In genomic region chr5:160009591-160009989, GRCh38 we compare ENCODE assay signal across 8 cellular contexts. TPM values are rescaled to one million over a fixed set of nuclear protein-coding genes. Genes with fewer than 3 reads are reported as not detected.
DNase-seq lines count a peak whose midpoint lies in the region; ATAC-seq, FAIRE-seq and TF ChIP-seq lines count a peak whose summit lies in the region.

No MANE protein-coding gene starts in this region.

- peaks cover 10% of the 10 kb centered on the region for H3K27me3 Mint-ChIP-seq in CD4-positive, CD25-positive, alpha-beta regulatory T cell
- no peaks in the 10 kb centered on the region for H3K27me3 Mint-ChIP-seq in activated T-helper 2 cell treated with anti-CD3 and anti-CD28 coated beads, Interferon-gamma antibody, Interleukin-2, Interleukin-4, amounts not matched to agents 10 μg/mL and 5 μg/mL and 100 μg/mL, durations not matched to agents 14 hours and 24 hours and 36 hours (ENCODE audit: low read depth)

- intact Hi-C loops in activated T-helper 2 cell treated with anti-CD3 and anti-CD28 coated beads, Interferon-gamma antibody, Interleukin-2, Interleukin-4, amounts not matched to agents 10 μg/mL and 5 μg/mL and 100 μg/mL, durations not matched to agents 14 hours and 24 hours and 36 hours (cut with micrococcal nuclease), result loop anchor here (1.0 kb wide), 1 partner anchor 110 kb away; the partner anchor contains the start of gene PWWP2A
- intact Hi-C loops in kidney (cut with DNase I), result no loop called here

- no peaks in the 10 kb centered on the region for H3K9me3 ChIP-seq in CD4-positive, CD25-positive, alpha-beta regulatory T cell (ENCODE audit: control insufficient read depth in 2 of 2, low read length in 2 of 2)
- H3K9me3 ChIP-seq in kidney (ENCODE audit: control insufficient read depth in 1 of 2, low read length in 2 of 2) (no peaks in the 10 kb centered on the region), thymus (ENCODE audit: control insufficient read depth) (no peaks in the 10 kb centered on the region)

- H3K36me3 ChIP-seq in CD4-positive, CD25-positive, alpha-beta regulatory T cell (ENCODE audit: control insufficient read depth, insufficient read depth, low read length), result peaks cover 20% of the 10 kb centered on the region
- H3K36me3 ChIP-seq in kidney (ENCODE audit: control insufficient read depth in 1 of 2, insufficient read depth in 2 of 2, low read length in 2 of 2) (peaks cover 0 to 5% of the 10 kb centered on the region in 2 donors), thymus (ENCODE audit: control insufficient read depth, insufficient read depth) (peaks cover 4% of the 10 kb centered on the region)

- peak overlapping the region; percentile 96 to 98 (median 98) for H3K27ac Mint-ChIP-seq in CD4-positive, CD25-positive, alpha-beta regulatory T cell
- H3K27ac Mint-ChIP-seq in activated T-helper 2 cell treated with anti-CD3 and anti-CD28 coated beads, Interferon-gamma antibody, Interleukin-2, Interleukin-4, amounts not matched to agents 10 μg/mL and 5 μg/mL and 100 μg/mL, durations not matched to agents 14 hours and 24 hours and 36 hours, result peak overlapping the region; percentile 92

- WGBS in thymus, result 5% methylated on average over 11 of the region's 11 CpGs

- peak overlapping the region; percentile 94 to 99 (median 95) for H3K4me3 Mint-ChIP-seq in CD4-positive, CD25-positive, alpha-beta regulatory T cell
- peak overlapping the region; percentile 94 for H3K4me3 Mint-ChIP-seq in activated T-helper 2 cell treated with anti-CD3 and anti-CD28 coated beads, Interferon-gamma antibody, Interleukin-2, Interleukin-4, amounts not matched to agents 10 μg/mL and 5 μg/mL and 100 μg/mL, durations not matched to agents 14 hours and 24 hours and 36 hours (ENCODE audit: low read depth)

- H3K9me3 Mint-ChIP-seq in CD4-positive, CD25-positive, alpha-beta regulatory T cell, result no peaks in the 10 kb centered on the region
- H3K9me3 Mint-ChIP-seq in activated T-helper 2 cell treated with anti-CD3 and anti-CD28 coated beads, Interferon-gamma antibody, Interleukin-2, Interleukin-4, amounts not matched to agents 10 μg/mL and 5 μg/mL and 100 μg/mL, durations not matched to agents 14 hours and 24 hours and 36 hours, result no peaks in the 10 kb centered on the region

- no peak for DNase-seq in CD4-positive, CD25-positive, alpha-beta regulatory T cell
- no peak for DNase-seq in activated T-helper 2 cell treated with anti-CD3 and anti-CD28 coated beads, Interferon-gamma antibody, Interleukin-2, Interleukin-4, amounts not matched to agents 10 μg/mL and 5 μg/mL and 100 μg/mL, durations not matched to agents 14 hours and 24 hours and 36 hours (ENCODE audit: low spot score)
- DNase-seq in kidney (no peak), NCI-H446 (lab: John Stamatoyannopoulos, UW) (no peak), NCI-H187 (lab: John Stamatoyannopoulos, UW) (no peak)

- peak overlapping the region; percentile 83 to 86 for H3K9ac ChIP-seq in kidney (ENCODE audit: low read length in 2 of 2)

- no peak for TF ChIP-seq CTCF in kidney (IDR thresholded peaks at IDR 0.05; ENCODE audit: borderline replicate concordance, extremely low read depth, insufficient read depth)

- H3K4me3 ChIP-seq in CD4-positive, CD25-positive, alpha-beta regulatory T cell (ENCODE audit: low read depth, low read length), result peak overlapping the region; percentile 97
- H3K4me3 ChIP-seq in kidney (ENCODE audit: low read length in 2 of 2), result peak overlapping the region; percentile 86 to 97
- H3K4me3 ChIP-seq in thymus (ENCODE audit: low read length), result peak overlapping the region; percentile 56

- peak overlapping the region; percentile 85 for H3K27ac ChIP-seq in CD4-positive, CD25-positive, alpha-beta regulatory T cell (ENCODE audit: insufficient read depth, low read length, poor library complexity, severe bottlenecking)
- H3K27ac ChIP-seq in kidney (ENCODE audit: low read depth in 2 of 2, low read length in 2 of 2) (no peak overlapping the region), thymus (ENCODE audit: low read depth) (no peak overlapping the region)

- ATAC-seq in CD4-positive, CD25-positive, alpha-beta regulatory T cell (ENCODE audit: low read depth in 2 of 2), result no peak
- ATAC-seq in HG02885 (IDR thresholded peaks at IDR 0.05; ENCODE audit: poor library complexity, unreplicated experiment), result peak; percentile 10
- ATAC-seq in HG03097 (IDR thresholded peaks at IDR 0.05; ENCODE audit: low FRiP score, unreplicated experiment), result no peak

- peaks cover 14 to 33% (median 24%) of the 10 kb centered on the region in 4 donors for H3K4me1 Mint-ChIP-seq in CD4-positive, CD25-positive, alpha-beta regulatory T cell
- H3K4me1 Mint-ChIP-seq in activated T-helper 2 cell treated with anti-CD3 and anti-CD28 coated beads, Interferon-gamma antibody, Interleukin-2, Interleukin-4, amounts not matched to agents 10 μg/mL and 5 μg/mL and 100 μg/mL, durations not matched to agents 14 hours and 24 hours and 36 hours (ENCODE audit: low read depth), result peaks cover 19% of the 10 kb centered on the region

- no peaks in the 10 kb centered on the region for H3K27me3 ChIP-seq in CD4-positive, CD25-positive, alpha-beta regulatory T cell (ENCODE audit: control insufficient read depth, insufficient read depth, low read length)
- no peaks in the 10 kb centered on the region for H3K27me3 ChIP-seq in thymus (ENCODE audit: control insufficient read depth, insufficient read depth)

- FAIRE-seq in kidney (lab: Jason Lieb, UNC), result no peak

- peaks cover 14% of the 10 kb centered on the region for H3K36me3 Mint-ChIP-seq in CD4-positive, CD25-positive, alpha-beta regulatory T cell
- H3K36me3 Mint-ChIP-seq in activated T-helper 2 cell treated with anti-CD3 and anti-CD28 coated beads, Interferon-gamma antibody, Interleukin-2, Interleukin-4, amounts not matched to agents 10 μg/mL and 5 μg/mL and 100 μg/mL, durations not matched to agents 14 hours and 24 hours and 36 hours (ENCODE audit: low read depth), result peaks cover 33% of the 10 kb centered on the region

- H3K4me1 ChIP-seq in CD4-positive, CD25-positive, alpha-beta regulatory T cell (ENCODE audit: control insufficient read depth, insufficient read depth, low read length, poor library complexity, severe bottlenecking), result peaks cover 24% of the 10 kb centered on the region
- peaks cover 0 to 12% of the 10 kb centered on the region in 2 donors for H3K4me1 ChIP-seq in kidney (ENCODE audit: control insufficient read depth in 1 of 2, insufficient read depth in 1 of 2, low read depth in 1 of 2, low read length in 2 of 2)
- peaks cover 13% of the 10 kb centered on the region for H3K4me1 ChIP-seq in thymus (ENCODE audit: control insufficient read depth, insufficient read depth, low read length)

RNA-seq across cellular contexts. Expression of gene TTC1, which starts 0.7 kb away (rescaled TPM):
- total RNA-seq in CD4-positive, CD25-positive, alpha-beta regulatory T cell, result 33.6 TPM
- 100 to 1,000 TPM in 3 of 4 donors, 10 to 100 TPM in 1; 85.7 to 118 (median 105) TPM for polyA plus RNA-seq in CD4-positive, CD25-positive, alpha-beta regulatory T cell
- total RNA-seq in activated T-helper 2 cell treated with anti-CD3 and anti-CD28 coated beads, Interferon-gamma antibody, Interleukin-2, Interleukin-4, amounts not matched to agents 10 μg/mL and 5 μg/mL and 100 μg/mL, durations not matched to agents 14 hours and 24 hours and 36 hours, result 64.0 and 64.9 TPM in 2 replicates
- total RNA-seq in kidney, result 41.4 TPM
- polyA plus RNA-seq in kidney (ENCODE audit: insufficient read depth, low read depth, low replicate concordance), result 94.4 TPM
- polyA plus RNA-seq in thymus, result 58.2 TPM
